ENCODE assay signal across 1 cellular context in genomic region chr1:159141584-159142518, GRCh38.
TF ChIP-seq lines count a peak whose summit lies in the region.

No MANE protein-coding gene starts in this region.

TF ChIP-seq in HepG2, 621 proteins besides CTCF, POLR2A, EP300 and RAD21 (continued from another document):
- TF ChIP-seq ATAD3A (CRISPR knock-in tag; IDR thresholded peaks at IDR 0.05), result no peak
- TF ChIP-seq PCBP2 (optimal IDR thresholded peaks at IDR 0.05; ENCODE audit: low read depth, low read length, poor library complexity, severe bottlenecking), result no peak
- TF ChIP-seq SPEN (CRISPR knock-in tag; IDR thresholded peaks at IDR 0.05; ENCODE audit: low read depth), result no peak
- TF ChIP-seq ZNF513 (CRISPR knock-in tag; conservative IDR thresholded peaks at IDR 0.05), result no peak
TF ChIP-seq in HepG2: peak in this region for 1.
